Comparison of ENCODE assay signal across 1 cellular context in the genomic region with DNA sequence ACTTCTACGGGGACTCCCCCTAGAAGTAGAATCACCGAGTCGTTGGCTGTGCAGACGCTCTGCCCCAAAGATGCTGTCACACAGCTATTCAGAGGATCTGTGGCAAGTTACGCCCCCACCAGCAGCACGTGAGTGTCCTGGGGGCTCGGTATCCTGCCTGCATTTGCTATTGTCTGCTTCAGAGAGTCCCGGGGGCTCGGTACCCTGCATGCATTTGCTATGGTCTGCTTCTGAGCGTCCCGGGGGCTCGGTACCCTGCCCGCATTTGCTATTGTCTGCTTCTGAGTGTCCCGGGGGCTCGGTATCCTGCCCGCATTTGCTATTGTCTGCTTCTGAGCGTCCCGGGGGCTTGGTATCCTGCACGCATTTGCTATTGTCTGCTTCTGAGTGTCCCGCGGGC.
TF ChIP-seq lines count a peak whose summit lies in the region.

No MANE protein-coding gene starts in this region.

TF ChIP-seq in H1, 55 proteins besides CTCF, POLR2A, EP300 and RAD21:
- TF ChIP-seq RFX5 (IDR thresholded peaks at IDR 0.05; ENCODE audit: borderline replicate concordance, low read depth, low read length) (no peak), MAFK (IDR thresholded peaks at IDR 0.05; ENCODE audit: low read depth, low read length) (no peak), CTBP2 (IDR thresholded peaks at IDR 0.05; ENCODE audit: borderline replicate concordance, insufficient read depth, insufficient read length, low read length) (peak; percentile 96), SRF (IDR thresholded peaks at IDR 0.05; ENCODE audit: low read depth, low read length) (no peak), CREB1 (IDR thresholded peaks at IDR 0.05) (0 out of 2 replicates have a peak, but pooled peaks have one; percentile 0), ASH2L (IDR thresholded peaks at IDR 0.05; ENCODE audit: low read length) (no peak), KDM4A (IDR thresholded peaks at IDR 0.05; ENCODE audit: low read depth, low read length, severe bottlenecking) (no peak), JUND (IDR thresholded peaks at IDR 0.05; ENCODE audit: low read length) (no peak), HDAC2 (IDR thresholded peaks at IDR 0.05; ENCODE audit: borderline replicate concordance in 1 of 2, low read depth in 2 of 2, low read length in 2 of 2) (peak in 1 of 2 experiments; percentile 52; a peak in 1 of 4 replicates), JUN (IDR thresholded peaks at IDR 0.05; ENCODE audit: low read depth, low read length) (no peak), KDM5A (IDR thresholded peaks at IDR 0.05; ENCODE audit: low read length) (no peak), KDM1A (IDR thresholded peaks at IDR 0.05; ENCODE audit: borderline replicate concordance, low read length) (no peak)
- TF ChIP-seq, protein P1, sequence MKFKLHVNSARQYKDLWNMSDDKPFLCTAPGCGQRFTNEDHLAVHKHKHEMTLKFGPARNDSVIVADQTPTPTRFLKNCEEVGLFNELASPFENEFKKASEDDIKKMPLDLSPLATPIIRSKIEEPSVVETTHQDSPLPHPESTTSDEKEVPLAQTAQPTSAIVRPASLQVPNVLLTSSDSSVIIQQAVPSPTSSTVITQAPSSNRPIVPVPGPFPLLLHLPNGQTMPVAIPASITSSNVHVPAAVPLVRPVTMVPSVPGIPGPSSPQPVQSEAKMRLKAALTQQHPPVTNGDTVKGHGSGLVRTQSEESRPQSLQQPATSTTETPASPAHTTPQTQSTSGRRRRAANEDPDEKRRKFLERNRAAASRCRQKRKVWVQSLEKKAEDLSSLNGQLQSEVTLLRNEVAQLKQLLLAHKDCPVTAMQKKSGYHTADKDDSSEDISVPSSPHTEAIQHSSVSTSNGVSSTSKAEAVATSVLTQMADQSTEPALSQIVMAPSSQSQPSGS (IDR thresholded peaks at IDR 0.05; ENCODE audit: low read length) = no peak
- TF ChIP-seq, protein P2, sequence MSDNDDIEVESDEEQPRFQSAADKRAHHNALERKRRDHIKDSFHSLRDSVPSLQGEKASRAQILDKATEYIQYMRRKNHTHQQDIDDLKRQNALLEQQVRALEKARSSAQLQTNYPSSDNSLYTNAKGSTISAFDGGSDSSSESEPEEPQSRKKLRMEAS (IDR thresholded peaks at IDR 0.05) = peak; percentile 44; the same call in 1 of the 2 replicates
